8 cellular contexts compared by ENCODE assay signal in the genomic region with DNA sequence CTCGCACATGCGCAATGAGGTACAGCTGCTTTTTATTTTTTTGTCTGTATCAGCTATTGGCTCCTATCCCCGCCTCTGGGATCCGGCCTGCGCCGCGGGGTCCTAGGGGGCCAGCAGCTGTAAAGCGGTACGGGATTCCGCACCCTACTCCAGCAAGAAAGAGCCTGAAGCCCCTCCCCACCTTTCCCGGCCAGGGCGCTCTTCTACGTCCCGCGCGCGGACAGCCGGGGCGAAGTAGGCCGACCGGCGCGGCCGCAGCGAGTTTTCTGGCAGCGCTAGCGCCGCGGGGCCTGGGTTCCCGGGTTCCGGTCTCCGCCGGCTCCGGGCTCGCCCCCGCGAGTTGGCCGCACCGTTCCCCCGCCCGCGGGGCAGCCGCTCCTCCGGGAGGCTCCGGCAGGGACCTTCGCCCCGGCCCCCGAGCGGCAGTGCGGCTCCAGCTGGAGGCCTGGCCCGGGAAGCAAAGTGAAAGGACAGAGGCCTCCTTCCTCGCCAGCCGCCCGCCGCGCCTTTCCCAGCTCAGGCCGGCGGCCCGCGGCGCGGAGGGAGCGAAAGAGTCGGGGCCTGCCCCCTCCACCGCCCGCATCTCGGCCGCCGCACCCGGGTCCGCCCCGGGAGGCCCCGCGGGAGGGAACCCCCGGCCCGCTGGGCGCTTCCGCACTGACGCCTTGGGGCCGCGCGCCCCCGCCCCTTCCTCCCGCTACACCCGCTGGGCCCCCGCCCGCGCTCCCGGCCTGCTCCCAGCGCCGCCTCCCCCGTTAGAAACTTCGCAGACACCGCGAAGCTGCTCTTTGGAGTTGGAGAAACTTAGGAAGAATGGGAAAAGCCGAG. TPM values are rescaled to one million over a fixed set of nuclear protein-coding genes. Genes with fewer than 3 reads are reported as not detected.
A peak's percentile ranks its signal among the peaks of the same experiment; 100 is the strongest.
DNase-seq lines count a peak whose midpoint lies in the region; TF ChIP-seq lines count a peak whose summit lies in the region.

No MANE protein-coding gene starts in this region.

- H3K9ac ChIP-seq in H9 (ENCODE audit: extremely low read depth, insufficient read length, low read length) = no peak overlapping the region

- peak overlapping the region; percentile 61 for H3K4me2 ChIP-seq in H9 (ENCODE audit: insufficient read depth, insufficient read length, low read length)

- peak in 2 of 3 donors; percentile 31 to 34 for TF ChIP-seq POLR2A in spleen (IDR thresholded peaks at IDR 0.05)

- no peaks in the 10 kb centered on the region for H3K36me3 Mint-ChIP-seq in H9 (ENCODE audit: insufficient read depth in 1 of 3, low read depth in 3 of 3)

- WGBS in H9 (ENCODE audit: extremely low coverage, insufficient read length, low lambda C conversion rate) = no CpG with 5 or more reads among the region's 96 CpGs
- 1% methylated on average over 27 to 96 of the region's 96 CpGs for WGBS in spleen, 5 donors

- no peak overlapping the region for H3K14ac ChIP-seq in H9 (ENCODE audit: insufficient read depth, low read length)

- peaks cover 5 to 14% of the 10 kb centered on the region in 2 experiments for H3K4me1 Mint-ChIP-seq in H9

- H4K20me1 ChIP-seq in H9 (ENCODE audit: control insufficient read depth, insufficient read depth, insufficient read length) = no peaks in the 10 kb centered on the region

- H3K9me3 ChIP-seq in H9 (ENCODE audit: control insufficient read depth, low read depth, low read length) (no peaks in the 10 kb centered on the region), spleen (peaks cover 0 to 9% (median 0%) of the 10 kb centered on the region in 8 donors)

- H3T11ph ChIP-seq in H9 (ENCODE audit: low read length) = no peak overlapping the region

- no peak overlapping the region for H2BK20ac ChIP-seq in H9 (ENCODE audit: low read depth, low read length, poor library complexity, severe bottlenecking)

- H2AFZ ChIP-seq in H9 (ENCODE audit: low read length) = no peak overlapping the region

- no peak overlapping the region for H3K4ac ChIP-seq in H9 (ENCODE audit: low read depth, low read length)

- H2BK120ac ChIP-seq in H9 (ENCODE audit: low read depth, low read length, poor library complexity, severe bottlenecking) = no peak overlapping the region

- no peak overlapping the region for H3K56ac ChIP-seq in H9 (ENCODE audit: insufficient read length, low read depth, low read length)

- H3K27me3 ChIP-seq in H9 (ENCODE audit: insufficient read depth, low read length) = peaks cover 71% of the 10 kb centered on the region
- H3K27me3 ChIP-seq in spleen (replicated peaks in 1 of 7) = peaks cover 47 to 97% (median 93%) of the 10 kb centered on the region in 7 donors

- no peak overlapping the region for H4K91ac ChIP-seq in H9 (ENCODE audit: insufficient read length, low read depth, low read length)

- H2BK12ac ChIP-seq in H9 (ENCODE audit: insufficient read length, low read depth, low read length) = no peak overlapping the region

- no peak overlapping the region for H2BK5ac ChIP-seq in H9 (ENCODE audit: insufficient read length, low read length)

- no peaks in the 10 kb centered on the region for H3K4me1 ChIP-seq in H9 (ENCODE audit: insufficient read depth, low read length)
- H3K4me1 ChIP-seq in spleen = peaks cover 22 to 53% (median 41%) of the 10 kb centered on the region in 6 donors

- H2AK5ac ChIP-seq in H9 (ENCODE audit: insufficient read length, low read length) = no peak overlapping the region

- no peak overlapping the region for H3K18ac ChIP-seq in H9 (ENCODE audit: insufficient read length, low read depth, low read length)

- peaks cover 0 to 3% of the 10 kb centered on the region in 2 experiments; a peak in 3 of 5 replicates for H3K9me3 Mint-ChIP-seq in H9

- no peak overlapping the region for H3K27ac ChIP-seq in H9 (ENCODE audit: insufficient read length, low read depth, low read length)
- H3K27ac ChIP-seq in caudate nucleus (ENCODE audit: low read depth, low read length) = peak overlapping the region; percentile 56
- peak overlapping the region; percentile 90 to 97 (median 94) for H3K27ac ChIP-seq in spleen

- no peak overlapping the region for H3K27ac Mint-ChIP-seq in H9

- TF ChIP-seq CTCF in H9 (conservative IDR thresholded peaks at IDR 0.05) (no peak), spleen (IDR thresholded peaks at IDR 0.05 in 8 of 11, conservative IDR thresholded peaks at IDR 0.05 in 3 of 11) (no peak)

- H4K5ac ChIP-seq in H9 (ENCODE audit: insufficient read length, low read depth, low read length) = no peak overlapping the region

- DNase-seq in NCI-H345 (lab: John Stamatoyannopoulos, UW) (peak; percentile 68), NCI-H345 treated with DMSO at 0.1 percent for 48 hours (lab: John Stamatoyannopoulos, UW; ENCODE audit: unreplicated experiment) (no peak), H9 (peak; percentile 72), LHCN-M2 (ENCODE audit: low read depth) (peak; percentile 80), T-helper 9 cell (peak; percentile 43), caudate nucleus (lab: John Stamatoyannopoulos, UW) (peak in 52 of 61 donors; percentile 6 to 85 (median 62)), iris pigment epithelial cell (ENCODE audit: low read depth) (peak; percentile 75), spleen (peak; percentile 93)

- no peaks in the 10 kb centered on the region for H3K36me3 ChIP-seq in spleen

- H3K4me3 Mint-ChIP-seq in H9 = peak overlapping the region; percentile 65 to 83

- intact Hi-C loops in spleen (cut with DNase I; ENCODE audit: low total_unique reads) = no loop called here

- H3K27me3 Mint-ChIP-seq in H9 (ENCODE audit: low read depth) = peaks cover 97% of the 10 kb centered on the region

- H3K23me2 ChIP-seq in H9 (ENCODE audit: insufficient read length, low read depth, low read length, poor library complexity, severe bottlenecking) = peaks cover 16% of the 10 kb centered on the region

- no peak overlapping the region for H3K23ac ChIP-seq in H9 (ENCODE audit: insufficient read length, low read depth, low read length)

- no peaks in the 10 kb centered on the region for H3K79me2 ChIP-seq in H9 (ENCODE audit: insufficient read depth, low read length)

- H3K79me1 ChIP-seq in H9 (ENCODE audit: insufficient read depth, low read depth, low read length, poor library complexity, severe bottlenecking) = no peaks in the 10 kb centered on the region

- H2BK15ac ChIP-seq in H9 (ENCODE audit: low read depth, low read length) = no peak overlapping the region

- peak overlapping the region; percentile 65 to 81 (median 74) for H3K4me3 ChIP-seq in spleen

- H4K8ac ChIP-seq in H9 (replicated peaks; ENCODE audit: insufficient read length, low read depth, low read length) = no peak overlapping the region

RNA-seq across cellular contexts. Expression of a gene that starts 4.7 kb away (rescaled TPM):
- total RNA-seq in H9 (2021) = 0.24 and 0.29 TPM in 2 replicates
- total RNA-seq in LHCN-M2 (2014; rRNA removed) = not detected in 2 replicates
- not detected for polyA plus RNA-seq in LHCN-M2 (2012)
- total RNA-seq in spleen = not detected
- under 1 TPM in 1 of 3 donors, not detected in 2; 0.11 TPM for polyA plus RNA-seq in spleen

RNA-seq across cellular contexts. Expression of a gene that starts 19.7 kb away (rescaled TPM):
- 5.3 and 6.8 TPM in 2 replicates for total RNA-seq in H9 (2021)
- 53.9 and 79.9 TPM in 2 replicates for total RNA-seq in LHCN-M2 (2014; rRNA removed)
- polyA plus RNA-seq in LHCN-M2 (2012) = 23.4 TPM
- 10 to 100 TPM; 47.1 to 89.7 (median 68.2) TPM for total RNA-seq in spleen
- 10 to 100 TPM; 26.9 to 38.7 (median 27.1) TPM for polyA plus RNA-seq in spleen

RNA-seq across cellular contexts. Expression of a gene that starts 24.4 kb away (rescaled TPM):
- total RNA-seq in H9 (2021) (2.4 and 5.1 TPM in 2 replicates), LHCN-M2 (2014; rRNA removed) (37.5 and 56.6 TPM in 2 replicates), spleen (10 to 100 TPM; 43.5 to 63.7 (median 52.9) TPM)
- polyA plus RNA-seq in LHCN-M2 (2012) = 59.2 TPM
- 10 to 100 TPM; 69.1 to 76.0 (median 73.2) TPM for polyA plus RNA-seq in spleen
